In genomic region chr22:45353816-45354215, GRCh38 we compare ENCODE assay signal across 10 cellular contexts. TPM values are rescaled to one million over a fixed set of nuclear protein-coding genes. Genes with fewer than 3 reads are reported as not detected.
"Had no signal": no experiment of that assay in that cellular context is flagged by ENCODE, and none has a peak within 500 bp of the region (broad histone marks: within the 10 kb centered on the region; RNA-seq: fewer than 3 reads in every experiment).

No MANE protein-coding gene starts in this region.

- DNase-seq: GM23248, GOT3, H7, HFFc6, IMR-90 had no signal

- H3K4me1 ChIP-seq: HAP-1 had no signal

- H3K9me3 ChIP-seq: HAP-1 had no signal

- H3K9me3 Mint-ChIP-seq: HFFc6 had no signal

- H3K36me3 ChIP-seq: HAP-1 had no signal

- H3K27ac ChIP-seq: GM23248 had no signal

- ATAC-seq: HCT116, K562 had no signal

- H3K27ac Mint-ChIP-seq: HFFc6 had no signal

- H3K4me3 Mint-ChIP-seq: HFFc6 had no signal

- H3K4me3 ChIP-seq: GM23248, HAP-1, K562 had no signal

RNA-seq across cellular contexts. Expression of gene SMC1B, which starts 59.6 kb away (rescaled TPM):
- total RNA-seq: GM23248, H4, H7, HT-29, IMR-90, K562 had no signal
- polyA plus RNA-seq: IMR-90 had no signal

RNA-seq across cellular contexts. Expression of gene RIBC2, which starts 59.7 kb away (rescaled TPM):
- total RNA-seq: H4, K562 had no signal
- polyA plus RNA-seq: K562 had no signal
